In the genomic region with DNA sequence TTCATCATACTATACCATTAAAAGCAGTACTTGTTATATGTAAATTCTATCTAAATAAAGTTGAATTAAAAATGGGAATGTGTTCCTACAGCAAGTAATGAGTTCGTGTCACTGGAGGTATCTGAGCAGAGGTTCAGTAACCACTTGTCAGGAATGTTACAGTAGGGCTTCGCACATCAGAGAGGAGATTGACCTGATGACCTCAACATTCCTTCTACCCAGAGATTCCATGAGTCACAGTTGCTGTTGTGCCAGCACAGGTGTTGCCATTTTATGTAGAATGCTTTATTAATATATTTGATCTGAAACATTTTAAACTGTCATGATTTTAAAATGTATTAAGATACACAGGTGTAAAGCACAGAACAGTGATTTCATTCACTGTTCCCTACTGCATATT, we compare ENCODE assay signal across 11 cellular contexts.
A peak's percentile ranks its signal among the peaks of the same experiment; 100 is the strongest.
DNase-seq lines count a peak whose midpoint lies in the region; ATAC-seq, FAIRE-seq and TF ChIP-seq lines count a peak whose summit lies in the region.
"Had no signal": no experiment of that assay in that cellular context is flagged by ENCODE, and none has a peak within 500 bp of the region (broad histone marks: within the 10 kb centered on the region; RNA-seq: fewer than 3 reads in every experiment).

No MANE protein-coding gene starts in this region.

- H3K36me3 Mint-ChIP-seq in Calu3 (ENCODE audit: insufficient read depth, unreplicated experiment) (no peaks in the 10 kb centered on the region), nephron progenitor cell (ENCODE audit: low read depth) (peaks cover 13% of the 10 kb centered on the region)

- H3K27ac Mint-ChIP-seq in Calu3 (ENCODE audit: unreplicated experiment) (no peak overlapping the region), nephron progenitor cell (no peak overlapping the region)

- no peak for ATAC-seq in Right ventricle myocardium superior (ENCODE audit: poor library complexity)

- H3K27me3 Mint-ChIP-seq in Calu3 (ENCODE audit: unreplicated experiment): no peaks in the 10 kb centered on the region
- no peaks in the 10 kb centered on the region for H3K27me3 Mint-ChIP-seq in nephron progenitor cell (ENCODE audit: low read depth, poor library complexity)

- no peak for FAIRE-seq in bronchial epithelial cell (lab: Jason Lieb, UNC)

- no peaks in the 10 kb centered on the region for H3K27me3 ChIP-seq in bronchial epithelial cell (ENCODE audit: control insufficient read depth, insufficient read depth, low read length)
- H3K27me3 ChIP-seq: BLaER1 had no signal

- TF ChIP-seq CTCF in Calu3 (IDR thresholded peaks at IDR 0.05; ENCODE audit: unreplicated experiment) (no peak), bronchial epithelial cell (IDR thresholded peaks at IDR 0.05; ENCODE audit: insufficient read depth, low read length, severe bottlenecking) (no peak), nephron progenitor cell (IDR thresholded peaks at IDR 0.05) (no peak)

- no peak overlapping the region for H3K4me3 ChIP-seq in bronchial epithelial cell (ENCODE audit: low read depth, low read length)
- H3K4me3 ChIP-seq: BLaER1, lung had no signal

- peaks cover 10% of the 10 kb centered on the region for H3K4me1 Mint-ChIP-seq in Calu3 (ENCODE audit: low read depth, unreplicated experiment)
- no peaks in the 10 kb centered on the region for H3K4me1 Mint-ChIP-seq in nephron progenitor cell

- H3K36me3 ChIP-seq in bronchial epithelial cell (ENCODE audit: control insufficient read depth, insufficient read depth, low read length): peaks cover 3% of the 10 kb centered on the region

- BruUV-seq in Calu3 (replicated peaks; lab: Mats Ljungman, UMichigan): no TSS peak

- intact Hi-C loops in Calu3 (cut with micrococcal nuclease; ENCODE audit: unreplicated experiment): no loop called here
- intact Hi-C loops in Right ventricle myocardium superior (cut with DNase I): no loop called here

- H3K9me3 Mint-ChIP-seq in Calu3 (ENCODE audit: low read depth, unreplicated experiment) (no peaks in the 10 kb centered on the region), nephron progenitor cell (no peaks in the 10 kb centered on the region)

- H3K4me3 Mint-ChIP-seq in Calu3 (ENCODE audit: low read depth, unreplicated experiment): no peak overlapping the region
- H3K4me3 Mint-ChIP-seq in nephron progenitor cell: no peak overlapping the region

- DNase-seq in Calu3 (peak; percentile 27), LHCN-M2 (ENCODE audit: low read depth) (peak; percentile 61), bronchial epithelial cell (ENCODE audit: low read depth) (peak; percentile 85), kidney glomerular epithelial cell (lab: John Stamatoyannopoulos, UW) (peak; percentile 92), activated gamma-delta T cell (lab: John Stamatoyannopoulos, UW) (no peak), nephron progenitor cell (no peak), NCI-H2081 treated with DMSO at 0.1 percent for 48 hours (lab: John Stamatoyannopoulos, UW) (no peak), Right ventricle myocardium superior (no peak)
- DNase-seq: substantia nigra had no signal

- CTCF ChIA-PET in Calu3 (lab: Charles Lee): no interaction called here

Comparison
In these comparisons a context has a peak if more than half of its experiments do, and no peak if none do; other contexts are left out.
1. DNase-seq: peak in Calu3 (single experiment), LHCN-M2 (single experiment), bronchial epithelial cell (single experiment) and kidney glomerular epithelial cell (single experiment); none in activated gamma-delta T cell (single experiment), nephron progenitor cell (single experiment), NCI-H2081 treated with DMSO at 0.1 percent for 48 hours (single experiment) and Right ventricle myocardium superior (single experiment).